Comparison of ENCODE assay signal across 8 cellular contexts in genomic region chr5:180618830-180619562, GRCh38. TPM values are rescaled to one million over a fixed set of nuclear protein-coding genes. Genes with fewer than 3 reads are reported as not detected.
DNase-seq lines count a peak whose midpoint lies in the region; ATAC-seq lines count a peak whose summit lies in the region.

No MANE protein-coding gene starts in this region.

- peak overlapping the region; percentile 51; the same call in 1 of the 2 replicates for H3K9ac ChIP-seq in HUES48 (ENCODE audit: low read depth, low read length)

- no peaks in the 10 kb centered on the region for H3K4me1 ChIP-seq in HUES48 (ENCODE audit: control insufficient read depth, insufficient read depth, low read length)

- no peak for ATAC-seq in left colon

- intact Hi-C loops in left colon (cut with DNase I, micrococcal nuclease), result no loop called here

- H3K9me3 ChIP-seq in HUES48 (ENCODE audit: control insufficient read depth, insufficient read depth, low read length), result no peaks in the 10 kb centered on the region

- H3K27me3 ChIP-seq in HUES48 (ENCODE audit: control insufficient read depth, insufficient read depth, low read length), result peaks cover 15% of the 10 kb centered on the region

- no peaks in the 10 kb centered on the region for H3K36me3 ChIP-seq in HUES48 (ENCODE audit: control insufficient read depth, insufficient read depth, low read length)

- no peak overlapping the region for H3K27ac ChIP-seq in HUES48 (ENCODE audit: low read depth, low read length)

- DNase-seq in AG08396 (ENCODE audit: low spot score) (peak; percentile 75), activated T-cell treated with anti-CD3 and anti-CD28 coated beads for 24 hours (ENCODE audit: low read depth) (peak; percentile 18), hepatic stellate cell (ENCODE audit: low spot score) (peak; percentile 55), left colon (no peak), GF-D8 (lab: John Stamatoyannopoulos, UW) (no peak), Ammon's horn (ENCODE audit: low spot score) (no peak)
- DNase-seq in stimulated activated CD4-positive, alpha-beta T cell treated with anti-CD3 and anti-CD28 coated beads, Interleukin-4, amount 100 ng/mL, for 1 hour, result peak; percentile 48

- H3K4me3 ChIP-seq in HUES48 (ENCODE audit: low read depth, low read length), result peak overlapping the region; percentile 70

RNA-seq across cellular contexts. Expression of gene SCGB3A1, which starts 27.7 kb away (rescaled TPM):
- total RNA-seq in left colon, result not detected

RNA-seq across cellular contexts. Expression of gene FLT4, which starts 30.4 kb away (rescaled TPM):
- 1 to 10 TPM; 3.8 to 4.7 TPM for total RNA-seq in left colon

Comparison
In these comparisons a context has a peak if more than half of its experiments do, and no peak if none do; other contexts are left out.
1. DNase-seq: peak in AG08396 (single experiment), activated T-cell treated with anti-CD3 and anti-CD28 coated beads for 24 hours (single experiment), hepatic stellate cell (single experiment) and stimulated activated CD4-positive, alpha-beta T cell treated with anti-CD3 and anti-CD28 coated beads, Interleukin-4, amount 100 ng/mL, for 1 hour (single experiment); none in left colon (0 of 2), GF-D8 (single experiment) and Ammon's horn (single experiment).